Comparison of ENCODE assay signal across 1 cellular context in genomic region chr1:223081181-223081994, GRCh38.
TF ChIP-seq lines count a peak whose summit lies in the region.

No MANE protein-coding gene starts in this region.

TF ChIP-seq in HEK293, 187 proteins besides CTCF, POLR2A, EP300 and RAD21 (continued from another document):
- TF ChIP-seq REST (tag by site-specific recombination; IDR thresholded peaks at IDR 0.05), result no peak; the same call in 1 of the 2 replicates
- 0 out of 2 replicates have a peak, but pooled peaks have one; percentile 45 for TF ChIP-seq ZNF449 (tag by site-specific recombination; IDR thresholded peaks at IDR 0.05)
- no peak for TF ChIP-seq PRDM2 (tag by site-specific recombination; IDR thresholded peaks at IDR 0.05; ENCODE audit: borderline replicate concordance)
- peak; percentile 49 for TF ChIP-seq ZBTB26 (tag by site-specific recombination; optimal IDR thresholded peaks at IDR 0.05)
- TF ChIP-seq ZNF398 (tag by site-specific recombination; IDR thresholded peaks at IDR 0.05), result peak; percentile 49; the same call in 1 of the 2 replicates
- TF ChIP-seq ZNF10 (tag by site-specific recombination; IDR thresholded peaks at IDR 0.05), result peak; percentile 38; the same call in 1 of the 2 replicates
- no peak for TF ChIP-seq ZNF26 (tag by site-specific recombination; IDR thresholded peaks at IDR 0.05)
- peak; percentile 58; the same call in 1 of the 2 replicates for TF ChIP-seq ZNF639 (tag by site-specific recombination; IDR thresholded peaks at IDR 0.05)
- no peak for TF ChIP-seq ZBTB49 (tag by site-specific recombination; IDR thresholded peaks at IDR 0.05; ENCODE audit: low read depth)
- TF ChIP-seq ZNF416 (tag by site-specific recombination; IDR thresholded peaks at IDR 0.05), result no peak
- no peak for TF ChIP-seq ZNF747 (tag by site-specific recombination; IDR thresholded peaks at IDR 0.05)
- no peak; the same call in none of the 2 replicates for TF ChIP-seq ZNF843 (tag by site-specific recombination; IDR thresholded peaks at IDR 0.05)
- no peak for TF ChIP-seq ZNF621 (tag by site-specific recombination; IDR thresholded peaks at IDR 0.05)
